8 cellular contexts compared by ENCODE assay signal in the genomic region with DNA sequence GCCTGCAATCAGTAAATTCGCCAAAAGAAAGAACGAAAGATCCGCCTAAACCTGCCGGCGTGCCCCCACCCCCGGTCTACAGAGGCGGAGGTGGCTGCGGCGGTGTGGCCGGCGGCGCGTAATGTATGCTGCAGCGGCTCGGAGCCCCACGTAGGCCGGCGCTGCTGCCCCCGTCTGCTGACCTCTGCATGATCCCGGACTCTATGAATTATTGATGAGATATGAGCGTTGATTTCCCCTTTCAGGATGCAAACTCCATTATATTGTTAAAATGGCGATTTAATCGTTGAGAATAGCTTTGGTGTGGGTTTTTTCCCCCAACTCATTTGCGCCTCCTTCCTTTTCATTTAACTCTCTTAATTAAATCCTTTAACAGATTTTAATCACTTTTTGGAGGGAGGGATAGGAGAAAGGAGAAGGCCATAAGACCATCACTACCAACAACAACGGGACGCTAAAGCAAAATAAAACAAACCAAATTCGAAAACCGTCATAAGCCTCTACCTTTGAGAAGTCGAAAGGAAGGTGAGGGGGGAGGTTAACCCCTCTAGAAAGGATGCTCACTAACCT. TPM values are rescaled to one million over a fixed set of nuclear protein-coding genes. Genes with fewer than 3 reads are reported as not detected.
A peak's percentile ranks its signal among the peaks of the same experiment; 100 is the strongest.
DNase-seq lines count a peak whose midpoint lies in the region; ATAC-seq, FAIRE-seq and TF ChIP-seq lines count a peak whose summit lies in the region.

No MANE protein-coding gene starts in this region.

- CTCF ChIA-PET in GM12878 (lab: Yijun Ruan, JAX) = interaction anchor here (1.3 to 3.3 kb wide), 6 partner anchors 93 to 616 kb away, joined by 4 to 22 read pairs (median 11); partner anchors contain the start of gene CDK5RAP3

- peak overlapping the region in 7 of 10 experiments; percentile 47 to 65 (median 52); a peak in 8 of 20 replicates for H3K4me3 ChIP-seq in BLaER1 treated with 17β-estradiol and CSF1 and Interleukin-3, amounts not matched to agents 10 nM and 100 nM
- peak overlapping the region; percentile 57 for H3K4me3 ChIP-seq in HFF-Myc (replicated peaks; ENCODE audit: low read depth, low read length)
- H3K4me3 ChIP-seq in GM12878 = peak overlapping the region; percentile 64

- DNase-seq in HFF-Myc (ENCODE audit: extremely low read depth, low read depth) = no peak
- no peak for DNase-seq in GM12878 (ENCODE audit: low read depth, low spot score)
- DNase-seq in naive thymus-derived CD8-positive, alpha-beta T cell = peak in 1 of 10 donors; percentile 31
- no peak for DNase-seq in pons (ENCODE audit: low spot score)
- DNase-seq in left lobe of liver (ENCODE audit: low spot score) = no peak

- H3K36me3 ChIP-seq in BLaER1 treated with 17β-estradiol and CSF1 and Interleukin-3, amounts not matched to agents 10 nM and 100 nM = no peaks in the 10 kb centered on the region
- H3K36me3 ChIP-seq in GM12878 (ENCODE audit: control insufficient read depth in 2 of 2, insufficient read depth in 2 of 2, low read length in 1 of 2) = no peaks in the 10 kb centered on the region

- no peaks in the 10 kb centered on the region for H3K79me2 ChIP-seq in GM12878 (ENCODE audit: control insufficient read depth, insufficient read depth, low read length)

- H3K4me1 Mint-ChIP-seq in naive thymus-derived CD8-positive, alpha-beta T cell = peaks cover 16 to 40% (median 33%) of the 10 kb centered on the region in 4 donors

- H3K4me2 ChIP-seq in BLaER1 treated with 17β-estradiol and CSF1 and Interleukin-3, amounts not matched to agents 10 nM and 100 nM = peak overlapping the region; percentile 63 to 96 (median 83); a peak in 18 of 22 replicates
- H3K4me2 ChIP-seq in GM12878 (ENCODE audit: control insufficient read depth, insufficient read depth) = peak overlapping the region; percentile 99

- POLR2A ChIA-PET in GM12878 (lab: Charles Lee) = interaction anchor here (1.0 kb wide), 1 partner anchor 305 kb away, joined by 3 read pairs; no protein-coding TSS in a partner anchor
- POLR2A ChIA-PET in naive thymus-derived CD8-positive, alpha-beta T cell (lab: Charles Lee) = interaction anchor here (0.5 kb wide), 1 partner anchor 8 kb away, joined by 3 read pairs; the partner anchor contains the start of gene HOXB4

- in situ Hi-C loops in GM12878 (cut with MboI) = no loop called here

- TF ChIP-seq CTCF in HFF-Myc (IDR thresholded peaks at IDR 0.05; ENCODE audit: low read depth, low read length, missing control alignments) = no peak
- no peak for TF ChIP-seq CTCF in GM12878 (IDR thresholded peaks at IDR 0.05 in 2 of 3, conservative IDR thresholded peaks at IDR 0.05 in 1 of 3; ENCODE audit: control insufficient read depth in 2 of 3, extremely low read depth in 1 of 3, insufficient read depth in 1 of 3, low read depth in 3 of 3, low read length in 3 of 3)

- RAD21 ChIA-PET in GM12878 (lab: Charles Lee; ENCODE audit: unreplicated experiment) = interaction anchor here (1.0 to 1.7 kb wide), 3 partner anchors 234 to 251 kb away, joined by 3 to 10 read pairs (median 4); no protein-coding TSS in a partner anchor

- peaks cover 0 to 97% (median 86%) of the 10 kb centered on the region in 11 experiments; a peak in 18 of 22 replicates for H4K20me1 ChIP-seq in BLaER1 treated with 17β-estradiol and CSF1 and Interleukin-3, amounts not matched to agents 10 nM and 100 nM
- no peaks in the 10 kb centered on the region for H4K20me1 ChIP-seq in GM12878 (ENCODE audit: control insufficient read depth, insufficient read depth)

- peaks cover 11 to 41% (median 22%) of the 10 kb centered on the region in 10 experiments; a peak in 18 of 20 replicates for H3K4me1 ChIP-seq in BLaER1 treated with 17β-estradiol and CSF1 and Interleukin-3, amounts not matched to agents 10 nM and 100 nM
- H3K4me1 ChIP-seq in GM12878 (ENCODE audit: control insufficient read depth, insufficient read depth, low read length) = peaks cover 5% of the 10 kb centered on the region

- no peak for TF ChIP-seq EP300 in GM12878 (IDR thresholded peaks at IDR 0.05; ENCODE audit: borderline replicate concordance in 1 of 2, control insufficient read depth in 1 of 2, low read depth in 2 of 2, low read length in 2 of 2)

- H3K4me3 Mint-ChIP-seq in naive thymus-derived CD8-positive, alpha-beta T cell = peak overlapping the region; percentile 86 to 97 (median 92)

- peak; percentile 59 for ATAC-seq in GM12878
- no peak for ATAC-seq in naive thymus-derived CD8-positive, alpha-beta T cell
- ATAC-seq in HG03095 (IDR thresholded peaks at IDR 0.05; ENCODE audit: unreplicated experiment) = no peak
- no peak for ATAC-seq in left lobe of liver
- ATAC-seq in HG03108 (IDR thresholded peaks at IDR 0.05; ENCODE audit: unreplicated experiment) = no peak

- no peak overlapping the region for H3K27ac ChIP-seq in BLaER1 treated with 17β-estradiol and CSF1 and Interleukin-3, amounts not matched to agents 10 nM and 100 nM
- no peak overlapping the region for H3K27ac ChIP-seq in GM12878 (ENCODE audit: control insufficient read depth, insufficient read depth)

- H3K9ac ChIP-seq in BLaER1 treated with 17β-estradiol and CSF1 and Interleukin-3, amounts not matched to agents 10 nM and 100 nM = no peak overlapping the region
- 0 out of 2 replicates have a peak overlapping the region, but pooled peaks have one; percentile 60 for H3K9ac ChIP-seq in GM12878 (ENCODE audit: control insufficient read depth, insufficient read depth, low read length)

- H2AFZ ChIP-seq in GM12878 (ENCODE audit: control insufficient read depth, low read depth, low read length) = peak overlapping the region; percentile 80; the same call in 1 of the 2 replicates

- TF ChIP-seq RAD21 in GM12878 (IDR thresholded peaks at IDR 0.05; ENCODE audit: insufficient read depth, low read depth, low read length) = no peak

- peaks cover 58 to 100% (median 88%) of the 10 kb centered on the region in 5 donors for H3K27me3 Mint-ChIP-seq in naive thymus-derived CD8-positive, alpha-beta T cell

- SMC1A ChIA-PET in GM12878 (lab: Charles Lee; ENCODE audit: uncharacterized antibody, unreplicated experiment) = interaction anchor here (1.8 to 3.0 kb wide), 3 partner anchors 94 to 250 kb away, joined by 7 to 23 read pairs (median 8); no protein-coding TSS in a partner anchor

- H3K9me3 ChIP-seq in BLaER1 treated with 17β-estradiol and CSF1 and Interleukin-3, amounts not matched to agents 10 nM and 100 nM (replicated peaks in 1 of 11) = no peaks in the 10 kb centered on the region
- H3K9me3 ChIP-seq in GM12878 (replicated peaks; ENCODE audit: control insufficient read depth, insufficient read depth, low read length) = no peaks in the 10 kb centered on the region

- H3K9me3 Mint-ChIP-seq in naive thymus-derived CD8-positive, alpha-beta T cell = no peaks in the 10 kb centered on the region

- TF ChIP-seq POLR2A in GM12878 (IDR thresholded peaks at IDR 0.05; ENCODE audit: low read depth, low read length) = no peak

- BruUV-seq in GM12878 (replicated peaks; lab: Mats Ljungman, UMichigan) = no TSS peak

- H3K36me3 Mint-ChIP-seq in naive thymus-derived CD8-positive, alpha-beta T cell = peaks cover 0 to 3% (median 0%) of the 10 kb centered on the region in 3 donors

- FAIRE-seq in GM12878 (lab: Jason Lieb, UNC) = peak; percentile 54

- WGBS in GM12878 (ENCODE audit: insufficient coverage, insufficient replicate concordance, low lambda C conversion rate, missing lambda C conversion rate) = 9% methylated on average over 29 of the region's 29 CpGs

- intact Hi-C loops in GM12878 (cut with micrococcal nuclease; ENCODE audit: unreplicated experiment) = no loop called here

- H3K27me3 ChIP-seq in BLaER1 treated with 17β-estradiol and CSF1 and Interleukin-3, amounts not matched to agents 10 nM and 100 nM = peaks cover 99 to 100% (median 100%) of the 10 kb centered on the region in 11 experiments
- peaks cover 0 to 4% of the 10 kb centered on the region in 2 experiments; a peak in 1 of 4 replicates for H3K27me3 ChIP-seq in GM12878 (replicated peaks in 1 of 2; ENCODE audit: control insufficient read depth in 2 of 2, insufficient read depth in 2 of 2, low read length in 1 of 2)

- peak overlapping the region in 3 of 10 donors; percentile 2 to 62 (median 34) for H3K27ac Mint-ChIP-seq in naive thymus-derived CD8-positive, alpha-beta T cell

RNA-seq across cellular contexts. Expression of gene HOXB3, which starts 3.6 kb away (rescaled TPM):
- 23.2 and 26.2 TPM in 2 replicates for total RNA-seq in GM12878 (2013; cell fraction: nucleolus; rRNA removed)
- total RNA-seq in GM12878 (2014; rRNA removed) = 2.8 and 4.5 TPM in 2 replicates
- 3.0 and 3.5 TPM in 2 replicates for total RNA-seq in GM12878 (2014; rRNA removed; fragmentation: Illumina TruSeq; extraction: Trizol)
- 5.6 and 6.7 TPM in 2 replicates for total RNA-seq in GM12878 (2021)
- 2.1 TPM for polyA plus RNA-seq in GM12878 (2011; ENCODE audit: low read depth)
- polyA plus RNA-seq in GM12878 (2011; rRNA removed) = 6.4 and 9.1 TPM in 2 replicates
- polyA plus RNA-seq in GM12878 (2011; cell fraction: cytosol; rRNA removed) = 4.0 and 4.7 TPM in 2 replicates
- 35.2 and 38.0 TPM in 2 replicates for polyA plus RNA-seq in GM12878 (2011; cell fraction: nucleus; rRNA removed)
- polyA plus RNA-seq in GM12878 (2012) = 3.2 and 3.9 TPM in 2 replicates
- polyA plus RNA-seq in GM12878 (2014; fragmentation: Illumina TruSeq; extraction: Trizol) = 4.5 and 4.6 TPM in 2 replicates
- polyA plus RNA-seq in GM12878 (2014; fragmentation: Nextera tagmentation; extraction: Ambion mirVana) = under 1 TPM; 0.64 to 0.91 TPM
- polyA plus RNA-seq in GM12878 (2014; rRNA removed) = 7.7 and 8.3 TPM in 2 replicates
- polyA plus RNA-seq in GM12878 (2016; fragmentation: Nextera tagmentation; extraction: Ambion mirVana) = under 1 TPM; 0.19 to 0.76 TPM
- 1.2 and 2.0 TPM in 2 replicates for polyA minus RNA-seq in GM12878 (2011; rRNA and poly(A)+ RNA removed)
- polyA minus RNA-seq in GM12878 (2011; cell fraction: cytosol; rRNA and poly(A)+ RNA removed) = 1.5 and 1.6 TPM in 2 replicates
- polyA minus RNA-seq in GM12878 (2011; cell fraction: nucleus; rRNA and poly(A)+ RNA removed) = 7.1 and 7.3 TPM in 2 replicates
- 1 to 10 TPM; 7.2 to 8.1 TPM for total RNA-seq in naive thymus-derived CD8-positive, alpha-beta T cell
- polyA plus RNA-seq in naive thymus-derived CD8-positive, alpha-beta T cell = under 1 TPM in 1 of 3 donors, not detected in 2; 0.19 TPM
- total RNA-seq in left lobe of liver = 1.9 TPM

RNA-seq across cellular contexts. Expression of gene HOXB5, which starts 7.1 kb away (rescaled TPM):
- not detected in 2 replicates for total RNA-seq in GM12878 (2013; cell fraction: nucleolus; rRNA removed)
- total RNA-seq in GM12878 (2014; rRNA removed) = not detected in 2 replicates
- not detected in 2 replicates for total RNA-seq in GM12878 (2014; rRNA removed; fragmentation: Illumina TruSeq; extraction: Trizol)
- total RNA-seq in GM12878 (2021) = not detected in 2 replicates
- polyA plus RNA-seq in GM12878 (2011; ENCODE audit: low read depth) = not detected
- polyA plus RNA-seq in GM12878 (2011; rRNA removed) = not detected in 2 replicates
- not detected in 2 replicates for polyA plus RNA-seq in GM12878 (2011; cell fraction: cytosol; rRNA removed)
- not detected in 2 replicates for polyA plus RNA-seq in GM12878 (2011; cell fraction: nucleus; rRNA removed)
- not detected in 2 replicates for polyA plus RNA-seq in GM12878 (2012)
- not detected in 2 replicates for polyA plus RNA-seq in GM12878 (2014; fragmentation: Illumina TruSeq; extraction: Trizol)
- polyA plus RNA-seq in GM12878 (2014; fragmentation: Nextera tagmentation; extraction: Ambion mirVana) = not detected
- polyA plus RNA-seq in GM12878 (2014; rRNA removed) = not detected in 2 replicates
- polyA plus RNA-seq in GM12878 (2016; fragmentation: Nextera tagmentation; extraction: Ambion mirVana) = not detected
- polyA minus RNA-seq in GM12878 (2011; rRNA and poly(A)+ RNA removed) = not detected in 2 replicates
- not detected in 2 replicates for polyA minus RNA-seq in GM12878 (2011; cell fraction: cytosol; rRNA and poly(A)+ RNA removed)
- polyA minus RNA-seq in GM12878 (2011; cell fraction: nucleus; rRNA and poly(A)+ RNA removed) = not detected in 2 replicates
- not detected for total RNA-seq in naive thymus-derived CD8-positive, alpha-beta T cell
- polyA plus RNA-seq in naive thymus-derived CD8-positive, alpha-beta T cell = not detected
- total RNA-seq in left lobe of liver = 0.55 TPM

RNA-seq across cellular contexts. Expression of gene HOXB4, which starts 8.3 kb away (rescaled TPM):
- total RNA-seq in GM12878 (2013; cell fraction: nucleolus; rRNA removed) = 10.2 and 10.5 TPM in 2 replicates
- total RNA-seq in GM12878 (2014; rRNA removed) (3.3 and 3.7 TPM in 2 replicates), GM12878 (2014; rRNA removed; fragmentation: Illumina TruSeq; extraction: Trizol) (2.3 and 2.5 TPM in 2 replicates), GM12878 (2021) (5.8 and 6.2 TPM in 2 replicates), left lobe of liver (1.1 TPM)
- 0.64 TPM for polyA plus RNA-seq in GM12878 (2011; ENCODE audit: low read depth)
- polyA plus RNA-seq in GM12878 (2011; rRNA removed) (2.4 and 3.4 TPM in 2 replicates), GM12878 (2014; fragmentation: Illumina TruSeq; extraction: Trizol) (2.3 and 4.6 TPM in 2 replicates), GM12878 (2014; fragmentation: Nextera tagmentation; extraction: Ambion mirVana) (under 1 TPM; 0.35 to 0.60 TPM), GM12878 (2014; rRNA removed) (3.6 and 4.3 TPM in 2 replicates), GM12878 (2016; fragmentation: Nextera tagmentation; extraction: Ambion mirVana) (1 to 10 TPM; 1.0 to 1.2 TPM)
- polyA plus RNA-seq in GM12878 (2011; cell fraction: cytosol; rRNA removed) = 3.4 and 3.5 TPM in 2 replicates
- polyA plus RNA-seq in GM12878 (2011; cell fraction: nucleus; rRNA removed) = 10.1 and 10.8 TPM in 2 replicates
- polyA plus RNA-seq in GM12878 (2012) = 1.4 and 2.0 TPM in 2 replicates
- 1.4 and 3.2 TPM in 2 replicates for polyA minus RNA-seq in GM12878 (2011; rRNA and poly(A)+ RNA removed)
- polyA minus RNA-seq in GM12878 (2011; cell fraction: cytosol; rRNA and poly(A)+ RNA removed) = 0.94 and 1.5 TPM in 2 replicates
- 4.0 and 6.4 TPM in 2 replicates for polyA minus RNA-seq in GM12878 (2011; cell fraction: nucleus; rRNA and poly(A)+ RNA removed)
- total RNA-seq in naive thymus-derived CD8-positive, alpha-beta T cell = 1 to 10 TPM; 1.8 to 2.3 TPM
- under 1 TPM in 2 of 3 donors, not detected in 1; 0.06 TPM for polyA plus RNA-seq in naive thymus-derived CD8-positive, alpha-beta T cell

RNA-seq across cellular contexts. Expression of gene HOXB6, which starts 18.3 kb away (rescaled TPM):
- not detected in 2 replicates for total RNA-seq in GM12878 (2013; cell fraction: nucleolus; rRNA removed)
- total RNA-seq in GM12878 (2014; rRNA removed) (0.05 and 0.06 TPM in 2 replicates), GM12878 (2014; rRNA removed; fragmentation: Illumina TruSeq; extraction: Trizol) (0.09 TPM in 1 of 2 replicates, not detected in the other), GM12878 (2021) (0.13 and 0.24 TPM in 2 replicates), left lobe of liver (0.83 TPM)
- polyA plus RNA-seq in GM12878 (2011; ENCODE audit: low read depth) = 0.16 TPM
- polyA plus RNA-seq in GM12878 (2011; rRNA removed) (0.10 TPM in 1 of 2 replicates, not detected in the other), GM12878 (2014; fragmentation: Illumina TruSeq; extraction: Trizol) (0.07 TPM in 1 of 2 replicates, not detected in the other), GM12878 (2014; fragmentation: Nextera tagmentation; extraction: Ambion mirVana) (under 1 TPM in 1 of 2 experiments, not detected in 1; 0.04 TPM), GM12878 (2014; rRNA removed) (0.22 and 0.51 TPM in 2 replicates), GM12878 (2016; fragmentation: Nextera tagmentation; extraction: Ambion mirVana) (under 1 TPM in 1 of 2 experiments, not detected in 1; 0.13 TPM)
- polyA plus RNA-seq in GM12878 (2011; cell fraction: cytosol; rRNA removed) = 0.10 and 0.27 TPM in 2 replicates
- polyA plus RNA-seq in GM12878 (2011; cell fraction: nucleus; rRNA removed) = 0.10 TPM in 1 of 2 replicates, not detected in the other
- 0.21 TPM in 1 of 2 replicates, not detected in the other for polyA plus RNA-seq in GM12878 (2012)
- polyA minus RNA-seq in GM12878 (2011; rRNA and poly(A)+ RNA removed) = 0.10 TPM in 1 of 2 replicates, not detected in the other
- polyA minus RNA-seq in GM12878 (2011; cell fraction: cytosol; rRNA and poly(A)+ RNA removed) = not detected in 2 replicates
- polyA minus RNA-seq in GM12878 (2011; cell fraction: nucleus; rRNA and poly(A)+ RNA removed) = not detected in 2 replicates
- total RNA-seq in naive thymus-derived CD8-positive, alpha-beta T cell = not detected
- not detected for polyA plus RNA-seq in naive thymus-derived CD8-positive, alpha-beta T cell

RNA-seq across cellular contexts. Expression of gene HOXB7, which starts 24.4 kb away (rescaled TPM):
- 0.98 and 1.3 TPM in 2 replicates for total RNA-seq in GM12878 (2013; cell fraction: nucleolus; rRNA removed)
- 3.2 and 4.2 TPM in 2 replicates for total RNA-seq in GM12878 (2014; rRNA removed)
- 3.6 and 5.8 TPM in 2 replicates for total RNA-seq in GM12878 (2014; rRNA removed; fragmentation: Illumina TruSeq; extraction: Trizol)
- 4.0 and 4.5 TPM in 2 replicates for total RNA-seq in GM12878 (2021)
- 2.3 TPM for polyA plus RNA-seq in GM12878 (2011; ENCODE audit: low read depth)
- 7.4 and 8.3 TPM in 2 replicates for polyA plus RNA-seq in GM12878 (2011; rRNA removed)
- polyA plus RNA-seq in GM12878 (2011; cell fraction: cytosol; rRNA removed) = 6.8 and 8.1 TPM in 2 replicates
- 2.5 and 4.1 TPM in 2 replicates for polyA plus RNA-seq in GM12878 (2011; cell fraction: nucleus; rRNA removed)
- 3.9 and 4.1 TPM in 2 replicates for polyA plus RNA-seq in GM12878 (2012)
- polyA plus RNA-seq in GM12878 (2014; fragmentation: Illumina TruSeq; extraction: Trizol) = 1.3 and 3.7 TPM in 2 replicates
- 1 to 10 TPM; 2.8 to 3.4 TPM for polyA plus RNA-seq in GM12878 (2014; fragmentation: Nextera tagmentation; extraction: Ambion mirVana)
- polyA plus RNA-seq in GM12878 (2014; rRNA removed) = 5.1 and 7.0 TPM in 2 replicates
- polyA plus RNA-seq in GM12878 (2016; fragmentation: Nextera tagmentation; extraction: Ambion mirVana) = 1 to 10 TPM; 4.3 to 4.8 TPM
- 1.6 and 2.8 TPM in 2 replicates for polyA minus RNA-seq in GM12878 (2011; rRNA and poly(A)+ RNA removed)
- 1.7 and 2.2 TPM in 2 replicates for polyA minus RNA-seq in GM12878 (2011; cell fraction: cytosol; rRNA and poly(A)+ RNA removed)
- 0.97 and 1.2 TPM in 2 replicates for polyA minus RNA-seq in GM12878 (2011; cell fraction: nucleus; rRNA and poly(A)+ RNA removed)
- total RNA-seq in naive thymus-derived CD8-positive, alpha-beta T cell = not detected
- under 1 TPM in 2 of 3 donors, not detected in 1; 0.22 to 0.40 TPM for polyA plus RNA-seq in naive thymus-derived CD8-positive, alpha-beta T cell
- 0.50 TPM for total RNA-seq in left lobe of liver
